17 cellular contexts compared by ENCODE assay signal in genomic region chr16:30760160-30760559, GRCh38. TPM values are rescaled to one million over a fixed set of nuclear protein-coding genes. Genes with fewer than 3 reads are reported as not detected.
DNase-seq lines count a peak whose midpoint lies in the region; ATAC-seq, FAIRE-seq and TF ChIP-seq lines count a peak whose summit lies in the region.
"Had no signal": no experiment of that assay in that cellular context is flagged by ENCODE, and none has a peak within 500 bp of the region (broad histone marks: within the 10 kb centered on the region; RNA-seq: fewer than 3 reads in every experiment).

No MANE protein-coding gene starts in this region.

- peak overlapping the region in 5 of 8 donors; percentile 19 to 97 (median 66) for H3K27ac Mint-ChIP-seq in CD8-positive, alpha-beta memory T cell
- no peak overlapping the region for H3K27ac Mint-ChIP-seq in mesothelial cell of epicardium

- peak overlapping the region in 6 of 7 donors; percentile 5 to 99 (median 96) for H3K4me3 Mint-ChIP-seq in CD8-positive, alpha-beta memory T cell
- peak overlapping the region; percentile 91 for H3K4me3 Mint-ChIP-seq in mesothelial cell of epicardium

- H3K79me2 ChIP-seq in SU-DHL-6 (ENCODE audit: insufficient read depth, low read length), result peaks cover 15% of the 10 kb centered on the region

- POLR2A ChIA-PET in CD8-positive, alpha-beta memory T cell (lab: Charles Lee), result interaction anchor here (0.6 kb wide), 1 partner anchor 45 kb away, joined by 3 read pairs; no protein-coding TSS in a partner anchor

- no peaks in the 10 kb centered on the region for H3K27me3 Mint-ChIP-seq in CD8-positive, alpha-beta memory T cell
- H3K27me3 Mint-ChIP-seq in mesothelial cell of epicardium (ENCODE audit: low read depth), result no peaks in the 10 kb centered on the region

- no peaks in the 10 kb centered on the region for H3K9me3 ChIP-seq in CD8-positive, alpha-beta memory T cell (ENCODE audit: low read length)
- no peaks in the 10 kb centered on the region for H3K9me3 ChIP-seq in SU-DHL-6 (ENCODE audit: insufficient read depth, low read length)
- H3K9me3 ChIP-seq: BE2C, HAP-1, right lobe of liver had no signal

- H3K36me3 Mint-ChIP-seq in CD8-positive, alpha-beta memory T cell, result peaks cover 0 to 65% (median 0%) of the 10 kb centered on the region in 3 donors
- H3K36me3 Mint-ChIP-seq in mesothelial cell of epicardium, result peaks cover 11% of the 10 kb centered on the region

- TF ChIP-seq CTCF in 22Rv1 (IDR thresholded peaks at IDR 0.05), result no peak
- TF ChIP-seq CTCF in SU-DHL-6 (IDR thresholded peaks at IDR 0.05; ENCODE audit: insufficient read depth, low read length, poor library complexity, severe bottlenecking), result no peak
- no peak for TF ChIP-seq CTCF in mesothelial cell of epicardium (IDR thresholded peaks at IDR 0.05; ENCODE audit: unreplicated experiment)

- no peaks in the 10 kb centered on the region for H4K20me1 ChIP-seq in SU-DHL-6 (ENCODE audit: low read depth, low read length)

- no peak for ATAC-seq in sciatic nerve
- ATAC-seq: right lobe of liver had no signal

- peaks cover 21% of the 10 kb centered on the region for H3K36me3 ChIP-seq in CD8-positive, alpha-beta memory T cell (ENCODE audit: insufficient read depth, low read length)
- H3K36me3 ChIP-seq in SU-DHL-6 (ENCODE audit: low read length), result 0 out of 2 replicates have a peak, but pooled peaks cover 3% of the 10 kb centered on the region

- CTCF ChIA-PET in CD8-positive, alpha-beta memory T cell (lab: Charles Lee), result interaction anchor here (1.8 kb wide), 1 partner anchor 54 kb away, joined by 5 read pairs; no protein-coding TSS in a partner anchor

- H3F3A ChIP-seq in SU-DHL-6 (ENCODE audit: insufficient read depth), result peaks cover 11% of the 10 kb centered on the region; the same call in 1 of the 2 replicates

- peak overlapping the region; percentile 80 for H3K9ac ChIP-seq in SU-DHL-6 (ENCODE audit: low read length)

- peaks cover 27 to 32% (median 31%) of the 10 kb centered on the region in 3 donors for H3K4me1 Mint-ChIP-seq in CD8-positive, alpha-beta memory T cell
- H3K4me1 Mint-ChIP-seq in mesothelial cell of epicardium, result peaks cover 22% of the 10 kb centered on the region

- peaks cover 32% of the 10 kb centered on the region for H3K4me1 ChIP-seq in CD8-positive, alpha-beta memory T cell (ENCODE audit: insufficient read depth, low read length)
- H3K4me1 ChIP-seq: BE2C had no signal

- H2AFZ ChIP-seq in SU-DHL-6 (ENCODE audit: low read depth, low read length, severe bottlenecking), result no peak overlapping the region

- FAIRE-seq in RCC 7860 (lab: Jason Lieb, UNC), result no peak
- FAIRE-seq: G401.6, GM18507 had no signal

- no peaks in the 10 kb centered on the region for H3K9me2 ChIP-seq in SU-DHL-6 (replicated peaks; ENCODE audit: insufficient read depth, low read length)

- DNase-seq in CD8-positive, alpha-beta memory T cell, result peak in 1 of 5 donors; percentile 30
- DNase-seq in mesothelial cell of epicardium (ENCODE audit: low spot score in 2 of 2, unreplicated experiment in 2 of 2) (no peak), amygdala (lab: John Stamatoyannopoulos, UW) (no peak), RCC 7860 (ENCODE audit: low spot score) (no peak), sciatic nerve (ENCODE audit: low spot score) (no peak), Kasumi-1 (lab: John Stamatoyannopoulos, UW) (no peak)
- DNase-seq: BE2C; effector CD8-positive, alpha-beta T cell; foreskin fibroblast; midbrain; NCI-H524; right lobe of liver had no signal

- no peak overlapping the region for H3K4me3 ChIP-seq in CD8-positive, alpha-beta memory T cell (ENCODE audit: low read length)
- H3K4me3 ChIP-seq in SU-DHL-6 (ENCODE audit: insufficient read depth, low read length, poor library complexity, severe bottlenecking), result no peak overlapping the region
- H3K4me3 ChIP-seq: right lobe of liver had no signal

- H3K4me2 ChIP-seq in SU-DHL-6 (ENCODE audit: low read depth, low read length, poor library complexity, severe bottlenecking), result peak overlapping the region; percentile 69

- H3K27me3 ChIP-seq in CD8-positive, alpha-beta memory T cell (ENCODE audit: insufficient read depth, low read length, poor library complexity, severe bottlenecking), result no peaks in the 10 kb centered on the region
- no peaks in the 10 kb centered on the region for H3K27me3 ChIP-seq in SU-DHL-6 (ENCODE audit: low read length)
- H3K27me3 ChIP-seq: BE2C, right lobe of liver had no signal

- H3K27ac ChIP-seq in 22Rv1 (peak overlapping the region; percentile 91; the same call in 1 of the 2 replicates), SU-DHL-6 (ENCODE audit: low read depth, low read length) (peak overlapping the region; percentile 66; the same call in 1 of the 2 replicates)
- H3K27ac ChIP-seq in CD8-positive, alpha-beta memory T cell (ENCODE audit: low read depth, low read length), result no peak overlapping the region
- H3K27ac ChIP-seq: right lobe of liver had no signal

- intact Hi-C loops in sciatic nerve (cut with DNase I), result no loop called here

- no peaks in the 10 kb centered on the region for H3K9me3 Mint-ChIP-seq in CD8-positive, alpha-beta memory T cell
- no peaks in the 10 kb centered on the region for H3K9me3 Mint-ChIP-seq in mesothelial cell of epicardium

RNA-seq across cellular contexts. Expression of gene CFAP119, which starts 1.7 kb away (rescaled TPM):
- total RNA-seq in CD8-positive, alpha-beta memory T cell, result 1 to 10 TPM; 6.5 to 6.9 TPM
- 0.25 TPM for polyA plus RNA-seq in CD8-positive, alpha-beta memory T cell
- 6.0 to 7.4 TPM (median 6.3 TPM) in 3 replicates for total RNA-seq in mesothelial cell of epicardium
- 5.5 TPM for total RNA-seq in sciatic nerve

RNA-seq across cellular contexts. Expression of gene RNF40, which starts 2.0 kb away (rescaled TPM):
- total RNA-seq in CD8-positive, alpha-beta memory T cell, result 100 to 1,000 TPM; 152 to 157 TPM
- 61.9 TPM for polyA plus RNA-seq in CD8-positive, alpha-beta memory T cell
- total RNA-seq in mesothelial cell of epicardium (124 to 130 TPM (median 126 TPM) in 3 replicates), sciatic nerve (92.9 TPM)

RNA-seq across cellular contexts. Expression of gene PHKG2, which starts 11.9 kb away (rescaled TPM):
- 10 to 100 TPM; 31.8 to 32.2 TPM for total RNA-seq in CD8-positive, alpha-beta memory T cell
- polyA plus RNA-seq in CD8-positive, alpha-beta memory T cell, result 47.0 TPM
- 44.6 to 53.2 TPM (median 46.4 TPM) in 3 replicates for total RNA-seq in mesothelial cell of epicardium
- 21.3 TPM for total RNA-seq in sciatic nerve

RNA-seq across cellular contexts. Expression of gene ZNF629, which starts 26.8 kb away (rescaled TPM):
- total RNA-seq in CD8-positive, alpha-beta memory T cell, result 1 to 10 TPM; 5.6 to 5.7 TPM
- 1.1 TPM for polyA plus RNA-seq in CD8-positive, alpha-beta memory T cell
- total RNA-seq in mesothelial cell of epicardium (40.8 to 41.6 TPM (median 41.4 TPM) in 3 replicates), sciatic nerve (14.0 TPM)
